In genomic region chr13:77028202-77028601, GRCh38 we compare ENCODE assay signal across 8 cellular contexts. TPM values are rescaled to one million over a fixed set of nuclear protein-coding genes. Genes with fewer than 3 reads are reported as not detected.
DNase-seq lines count a peak whose midpoint lies in the region; ATAC-seq, FAIRE-seq and TF ChIP-seq lines count a peak whose summit lies in the region.

No MANE protein-coding gene starts in this region.

- peak overlapping the region; percentile 96 for H3K4me3 Mint-ChIP-seq in CD4-positive, alpha-beta T cell
- H3K4me3 Mint-ChIP-seq in naive B cell: peak overlapping the region; percentile 70 to 99 (median 94)

- H3K4me3 ChIP-seq in breast epithelium: peak overlapping the region; percentile 92 to 100 (median 97)

- TF ChIP-seq POLR2A in breast epithelium (IDR thresholded peaks at IDR 0.05): no peak

- no peaks in the 10 kb centered on the region for H3K27me3 ChIP-seq in CD4-positive, alpha-beta T cell (ENCODE audit: control insufficient read depth, insufficient read depth, low read length)
- H3K27me3 ChIP-seq in breast epithelium: no peaks in the 10 kb centered on the region

- no peak for ATAC-seq in CD4-positive, alpha-beta T cell (ENCODE audit: poor library complexity)
- ATAC-seq in naive B cell (ENCODE audit: low read depth in 2 of 2): no peak

- no peak for DNase-seq in CD4-positive, alpha-beta T cell
- DNase-seq in NCI-H2029 (lab: John Stamatoyannopoulos, UW) (peak; percentile 50), breast epithelium (ENCODE audit: low spot score in 2 of 2) (no peak), naive B cell (no peak), NCI-H446 (lab: John Stamatoyannopoulos, UW) (no peak), HuH-7.5 (ENCODE audit: low spot score) (no peak), HTR-8/SVneo (ENCODE audit: insufficient read length, low spot score) (no peak), NCI-H524 (lab: John Stamatoyannopoulos, UW) (no peak)

- no peak overlapping the region for H3K27ac ChIP-seq in CD4-positive, alpha-beta T cell (ENCODE audit: low read depth, low read length)
- H3K27ac ChIP-seq in breast epithelium: peak overlapping the region; percentile 99

- no peaks in the 10 kb centered on the region for H3K36me3 ChIP-seq in breast epithelium

- no peaks in the 10 kb centered on the region for H3K27me3 Mint-ChIP-seq in CD4-positive, alpha-beta T cell
- no peaks in the 10 kb centered on the region for H3K27me3 Mint-ChIP-seq in naive B cell

- no peak for TF ChIP-seq CTCF in CD4-positive, alpha-beta T cell (IDR thresholded peaks at IDR 0.05)
- no peak for TF ChIP-seq CTCF in breast epithelium (IDR thresholded peaks at IDR 0.05)

- no peaks in the 10 kb centered on the region for H3K9me3 ChIP-seq in CD4-positive, alpha-beta T cell (ENCODE audit: control insufficient read depth, low read length)
- no peaks in the 10 kb centered on the region for H3K9me3 ChIP-seq in breast epithelium

- peaks cover 36% of the 10 kb centered on the region for H3K36me3 Mint-ChIP-seq in CD4-positive, alpha-beta T cell (ENCODE audit: low read depth)
- H3K36me3 Mint-ChIP-seq in naive B cell: peaks cover 0 to 10% of the 10 kb centered on the region in 2 donors

- H3K27ac Mint-ChIP-seq in CD4-positive, alpha-beta T cell: peak overlapping the region; percentile 93
- peak overlapping the region in 2 of 6 donors; percentile 18 to 99 for H3K27ac Mint-ChIP-seq in naive B cell

- no peaks in the 10 kb centered on the region for H3K9me3 Mint-ChIP-seq in CD4-positive, alpha-beta T cell
- no peaks in the 10 kb centered on the region for H3K9me3 Mint-ChIP-seq in naive B cell

- CTCF ChIA-PET in CD4-positive, alpha-beta T cell (lab: Charles Lee): interaction anchor here (1.0 kb wide), 1 partner anchor 28 kb away, joined by 3 read pairs; no protein-coding TSS in a partner anchor

- intact Hi-C loops in CD4-positive, alpha-beta T cell (cut with DNase I, micrococcal nuclease): loop anchor here (5.0 to 10.0 kb wide), 5 partner anchors 136 to 1483 kb away; partner anchors contain the start of genes MYCBP2 (in 2 of the 2), SLAIN1 (in 2 of the 2) and UCHL3 (in 1 of the 2)
- intact Hi-C loops in breast epithelium (cut with DNase I; ENCODE audit: low total_unique reads): no loop called here

- peaks cover 0 to 6% of the 10 kb centered on the region in 2 donors for H3K4me1 ChIP-seq in breast epithelium

- peaks cover 49% of the 10 kb centered on the region for H3K4me1 Mint-ChIP-seq in CD4-positive, alpha-beta T cell (ENCODE audit: low read depth)
- H3K4me1 Mint-ChIP-seq in naive B cell: peaks cover 22 to 44% (median 35%) of the 10 kb centered on the region in 3 donors

- no peak for FAIRE-seq in HTR-8/SVneo (lab: Jason Lieb, UNC)

- POLR2A ChIA-PET in CD4-positive, alpha-beta T cell (lab: Charles Lee): interaction anchor here (2.3 to 5.3 kb wide), 6 partner anchors 12 to 301 kb away, joined by 21 to 211 read pairs (median 26); partner anchors contain the start of gene CLN5

RNA-seq across cellular contexts. Expression of gene FBXL3, which starts 1.2 kb away (rescaled TPM):
- total RNA-seq in CD4-positive, alpha-beta T cell: 10 to 100 TPM; 88.7 to 90.4 TPM
- total RNA-seq in breast epithelium: 100 to 1,000 TPM; 110 to 129 (median 128) TPM
- 10 to 100 TPM; 32.2 to 54.4 (median 45.1) TPM for polyA plus RNA-seq in naive B cell (ENCODE audit: low read depth in 6 of 6)

RNA-seq across cellular contexts. Expression of gene CLN5, which starts 36.3 kb away (rescaled TPM):
- 10 to 100 TPM; 37.4 to 42.9 TPM for total RNA-seq in CD4-positive, alpha-beta T cell
- total RNA-seq in breast epithelium: 10 to 100 TPM; 27.4 to 40.5 (median 32.4) TPM
- polyA plus RNA-seq in naive B cell (ENCODE audit: low read depth in 6 of 6): 10 to 100 TPM; 20.2 to 30.9 (median 25.4) TPM
